ENCODE assay signal across 8 cellular contexts in genomic region chr16:2904922-2905240, GRCh38. TPM values are rescaled to one million over a fixed set of nuclear protein-coding genes. Genes with fewer than 3 reads are reported as not detected.
DNase-seq lines count a peak whose midpoint lies in the region; ATAC-seq and TF ChIP-seq lines count a peak whose summit lies in the region.

No MANE protein-coding gene starts in this region.

- no peaks in the 10 kb centered on the region for H3K27me3 Mint-ChIP-seq in activated T-cell treated with anti-CD3 and anti-CD28 coated beads, Interleukin-2, amount 50 U/mL, for 4 hours (ENCODE audit: low read depth)

- no peaks in the 10 kb centered on the region for H4K20me1 ChIP-seq in KMS-11 (ENCODE audit: insufficient read depth)

- no peak overlapping the region for H3K4me3 ChIP-seq in KMS-11 (IDR thresholded peaks at IDR 0.05; ENCODE audit: insufficient read depth, low read depth, low read length)
- H3K4me3 ChIP-seq in mucosa of stomach (ENCODE audit: low read length) = peak overlapping the region; percentile 80

- no peaks in the 10 kb centered on the region for H3K36me3 Mint-ChIP-seq in activated T-cell treated with anti-CD3 and anti-CD28 coated beads, Interleukin-2, amount 50 U/mL, for 4 hours (ENCODE audit: insufficient read depth)

- H3K9ac ChIP-seq in KMS-11 (peak overlapping the region; percentile 35; the same call in 1 of the 2 replicates), mucosa of stomach (ENCODE audit: low read length) (peak overlapping the region; percentile 96)

- H3K79me2 ChIP-seq in KMS-11 (ENCODE audit: insufficient read depth, low read depth) = no peaks in the 10 kb centered on the region

- no peak for TF ChIP-seq CTCF in KMS-11 (conservative IDR thresholded peaks at IDR 0.05; ENCODE audit: low read depth, low read length)

- peaks cover 22% of the 10 kb centered on the region for H3K4me1 ChIP-seq in KMS-11 (ENCODE audit: low read depth, poor library complexity, severe bottlenecking)
- H3K4me1 ChIP-seq in mucosa of stomach (ENCODE audit: control insufficient read depth, insufficient read depth, low read length) = peaks cover 13% of the 10 kb centered on the region

- no peak for DNase-seq in activated T-cell treated with anti-CD3 and anti-CD28 coated beads, Interleukin-2, amount 50 U/mL, for 4 hours
- no peak for DNase-seq in activated T-cell treated with anti-CD3 and anti-CD28 coated beads, Interleukin-2, amount 50 U/mL, for 48 hours
- DNase-seq in caudate nucleus (lab: John Stamatoyannopoulos, UW) = peak in 7 of 61 donors; percentile 29 to 72 (median 59)
- no peak for DNase-seq in cerebellum (ENCODE audit: low spot score)
- no peak for DNase-seq in SW 1271 (lab: John Stamatoyannopoulos, UW)
- no peak for DNase-seq in AG20443 (ENCODE audit: low spot score)

- H3K4me1 Mint-ChIP-seq in activated T-cell treated with anti-CD3 and anti-CD28 coated beads, Interleukin-2, amount 50 U/mL, for 4 hours (ENCODE audit: low read depth) = peaks cover 22% of the 10 kb centered on the region

- H3K9me3 Mint-ChIP-seq in activated T-cell treated with anti-CD3 and anti-CD28 coated beads, Interleukin-2, amount 50 U/mL, for 4 hours = no peaks in the 10 kb centered on the region

- peaks cover 13% of the 10 kb centered on the region for H3K27me3 ChIP-seq in KMS-11 (ENCODE audit: insufficient read depth, low read depth)
- H3K27me3 ChIP-seq in mucosa of stomach (ENCODE audit: control insufficient read depth, insufficient read depth, low read length) = no peaks in the 10 kb centered on the region

- H3K4me3 Mint-ChIP-seq in activated T-cell treated with anti-CD3 and anti-CD28 coated beads, Interleukin-2, amount 50 U/mL, for 4 hours = peak overlapping the region; percentile 89

- ATAC-seq in activated T-cell treated with anti-CD3 and anti-CD28 coated beads, Interleukin-2, amount 50 U/mL, for 4 hours = no peak

- H3K4me2 ChIP-seq in KMS-11 = peak overlapping the region; percentile 93

- peak overlapping the region; percentile 55 for H2AFZ ChIP-seq in KMS-11 (ENCODE audit: low read depth)

- H3K36me3 ChIP-seq in KMS-11 (ENCODE audit: insufficient read depth) = no peaks in the 10 kb centered on the region
- no peaks in the 10 kb centered on the region for H3K36me3 ChIP-seq in mucosa of stomach (ENCODE audit: control insufficient read depth, insufficient read depth, low read length)

- H3K9me3 ChIP-seq in mucosa of stomach (ENCODE audit: control insufficient read depth, low read length) = no peaks in the 10 kb centered on the region

- H3K27ac ChIP-seq in KMS-11 (peak overlapping the region; percentile 32; the same call in 1 of the 2 replicates), caudate nucleus (ENCODE audit: low read depth, low read length) (peak overlapping the region; percentile 92)

RNA-seq across cellular contexts. Expression of gene FLYWCH1, which starts 6.8 kb away (rescaled TPM):
- total RNA-seq in activated T-cell treated with anti-CD3 and anti-CD28 coated beads, Interleukin-2, amount 50 U/mL, for 4 hours = 10 to 100 TPM; 39.8 to 47.9 (median 46.8) TPM
- 17.6 TPM for total RNA-seq in cerebellum

RNA-seq across cellular contexts. Expression of gene FLYWCH2, which starts 21.9 kb away (rescaled TPM):
- 10 to 100 TPM; 25.7 to 28.7 (median 28.5) TPM for total RNA-seq in activated T-cell treated with anti-CD3 and anti-CD28 coated beads, Interleukin-2, amount 50 U/mL, for 4 hours
- 21.8 TPM for total RNA-seq in cerebellum

RNA-seq across cellular contexts. Expression of gene PRSS22, which starts 46.9 kb away (rescaled TPM):
- total RNA-seq in activated T-cell treated with anti-CD3 and anti-CD28 coated beads, Interleukin-2, amount 50 U/mL, for 4 hours = under 1 TPM in 1 of 3 donors, not detected in 2; 0.37 TPM
- not detected for total RNA-seq in cerebellum

RNA-seq across cellular contexts. Expression of gene KREMEN2, which starts 59.2 kb away (rescaled TPM):
- total RNA-seq in activated T-cell treated with anti-CD3 and anti-CD28 coated beads, Interleukin-2, amount 50 U/mL, for 4 hours = under 1 TPM in 2 of 3 donors, not detected in 1; 0.11 TPM
- total RNA-seq in cerebellum = not detected
